In the genomic region with DNA sequence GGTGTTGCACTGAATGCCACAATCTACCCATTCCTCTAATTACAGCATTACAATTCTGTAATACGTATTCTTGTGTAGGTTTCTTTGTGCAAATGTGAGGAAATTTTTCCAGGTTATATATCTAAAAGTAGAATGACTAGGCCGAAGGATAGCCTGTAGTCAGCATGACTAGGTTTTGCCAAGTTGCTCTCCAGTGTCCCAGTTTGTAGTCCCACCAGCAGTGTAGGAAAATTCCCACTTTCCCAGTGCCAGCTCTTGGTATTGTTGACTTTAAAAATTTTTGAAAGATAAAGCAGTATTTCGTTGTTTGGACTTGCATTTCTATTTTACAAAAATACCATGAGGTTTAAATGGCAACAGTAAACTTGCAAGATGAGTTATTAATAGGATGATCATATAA, we compare ENCODE assay signal across 15 cellular contexts. TPM values are rescaled to one million over a fixed set of nuclear protein-coding genes. Genes with fewer than 3 reads are reported as not detected.
DNase-seq lines count a peak whose midpoint lies in the region; ATAC-seq and TF ChIP-seq lines count a peak whose summit lies in the region.
"Had no signal": no experiment of that assay in that cellular context is flagged by ENCODE, and none has a peak within 500 bp of the region (broad histone marks: within the 10 kb centered on the region; RNA-seq: fewer than 3 reads in every experiment).

No MANE protein-coding gene starts in this region.

- CTCF ChIA-PET in activated CD4-positive, alpha-beta memory T cell treated with anti-CD3 and anti-CD28 coated beads, Interleukin-2, amount 10 ng/mL, durations not matched to agents 7 days and 5 days (lab: Charles Lee) = interaction anchor here (0.9 kb wide), 2 partner anchors 10 to 11 kb away, joined by 3 to 4 read pairs; no protein-coding TSS in a partner anchor

- H2BK15ac ChIP-seq in mesenchymal stem cell (ENCODE audit: low read depth, poor library complexity, severe bottlenecking) = no peak overlapping the region

- H2AFZ ChIP-seq in mesenchymal stem cell (ENCODE audit: low read depth, low read length) = no peak overlapping the region

- no peak overlapping the region for H2AK5ac ChIP-seq in mesenchymal stem cell (ENCODE audit: low read length, severe bottlenecking)

- no peak overlapping the region for H2BK12ac ChIP-seq in mesenchymal stem cell (ENCODE audit: low read length in 2 of 2)

- H3K27ac ChIP-seq in BLaER1 (no peak overlapping the region), mesenchymal stem cell (ENCODE audit: low read length, poor library complexity, severe bottlenecking) (no peak overlapping the region), transverse colon (no peak overlapping the region)
- peak overlapping the region; percentile 47 for H3K27ac ChIP-seq in CD4-positive, CD25-positive, alpha-beta regulatory T cell (ENCODE audit: insufficient read depth, low read length, poor library complexity, severe bottlenecking)
- H3K27ac ChIP-seq: colonic mucosa, testis had no signal

- peak overlapping the region; percentile 80 to 97 (median 89) for H3K27ac Mint-ChIP-seq in CD4-positive, CD25-positive, alpha-beta regulatory T cell
- peak overlapping the region; percentile 66 for H3K27ac Mint-ChIP-seq in activated CD4-positive, alpha-beta memory T cell treated with anti-CD3 and anti-CD28 coated beads, Interleukin-2, amount 10 ng/mL, durations not matched to agents 7 days and 5 days

- H2BK120ac ChIP-seq in mesenchymal stem cell (ENCODE audit: low read depth, low read length) = no peak overlapping the region

- H3K27me3 Mint-ChIP-seq in CD4-positive, CD25-positive, alpha-beta regulatory T cell = peaks cover 8% of the 10 kb centered on the region
- H3K27me3 Mint-ChIP-seq in activated CD4-positive, alpha-beta memory T cell treated with anti-CD3 and anti-CD28 coated beads, Interleukin-2, amount 10 ng/mL, durations not matched to agents 7 days and 5 days = no peaks in the 10 kb centered on the region

- H3K18ac ChIP-seq in mesenchymal stem cell (ENCODE audit: low read depth in 1 of 2, low read length in 2 of 2) = no peak overlapping the region

- H3K4ac ChIP-seq in mesenchymal stem cell (ENCODE audit: low read depth in 1 of 2, low read length in 2 of 2) = no peak overlapping the region

- H3K4me2 ChIP-seq in BLaER1 (peak overlapping the region; percentile 20), mesenchymal stem cell (ENCODE audit: low read length, poor library complexity, severe bottlenecking) (no peak overlapping the region)

- no peak for TF ChIP-seq CTCF in transverse colon (IDR thresholded peaks at IDR 0.05)

- H3K79me1 ChIP-seq in mesenchymal stem cell (replicated peaks; ENCODE audit: low read length, poor library complexity, severe bottlenecking) = peaks cover 10% of the 10 kb centered on the region

- H4K8ac ChIP-seq in mesenchymal stem cell (ENCODE audit: low read length) = no peak overlapping the region

- in situ Hi-C loops in transverse colon (cut with MboI; ENCODE audit: low pct_ligation_motif_present in 1 of 4, low pct_unique_long_range_greater_than_20kb in 1 of 4, low sequenced_read_pairs in 3 of 4) = no loop called here

- TF ChIP-seq POLR2A in transverse colon (IDR thresholded peaks at IDR 0.05) = no peak

- no peak for ATAC-seq in CD4-positive, CD25-positive, alpha-beta regulatory T cell (ENCODE audit: low read depth in 2 of 2)
- no peak for ATAC-seq in HG03571 (IDR thresholded peaks at IDR 0.05; ENCODE audit: unreplicated experiment)
- ATAC-seq: right cardiac atrium had no signal

- H3K9me3 Mint-ChIP-seq in CD4-positive, CD25-positive, alpha-beta regulatory T cell = no peaks in the 10 kb centered on the region
- no peaks in the 10 kb centered on the region for H3K9me3 Mint-ChIP-seq in activated CD4-positive, alpha-beta memory T cell treated with anti-CD3 and anti-CD28 coated beads, Interleukin-2, amount 10 ng/mL, durations not matched to agents 7 days and 5 days

- no peak for TF ChIP-seq EP300 in transverse colon (IDR thresholded peaks at IDR 0.05; ENCODE audit: low read depth)

- no peak overlapping the region for H3K23ac ChIP-seq in mesenchymal stem cell (ENCODE audit: low read length in 2 of 2)

- no peak overlapping the region for H2BK5ac ChIP-seq in mesenchymal stem cell (ENCODE audit: low read depth, low read length, poor library complexity, severe bottlenecking)

- peaks cover 50% of the 10 kb centered on the region for H4K20me1 ChIP-seq in BLaER1

- H3K4me1 Mint-ChIP-seq in CD4-positive, CD25-positive, alpha-beta regulatory T cell = peaks cover 30 to 80% (median 58%) of the 10 kb centered on the region in 4 donors
- peaks cover 64% of the 10 kb centered on the region for H3K4me1 Mint-ChIP-seq in activated CD4-positive, alpha-beta memory T cell treated with anti-CD3 and anti-CD28 coated beads, Interleukin-2, amount 10 ng/mL, durations not matched to agents 7 days and 5 days

- DNase-seq in CD4-positive, CD25-positive, alpha-beta regulatory T cell = no peak
- no peak for DNase-seq in activated CD4-positive, alpha-beta memory T cell treated with anti-CD3 and anti-CD28 coated beads, Interleukin-2, amount 10 ng/mL, durations not matched to agents 7 days and 5 days
- no peak for DNase-seq in mesenchymal stem cell
- DNase-seq in transverse colon = no peak
- no peak for DNase-seq in HuH-7.5 (ENCODE audit: low spot score)
- DNase-seq: activated gamma-delta T cell treated with Interleukin-2 at 50 U/mL for 16 hours, colonic mucosa, head of caudate nucleus, KBM-7, NCI-H1048, NCI-H2029, right cardiac atrium, testis had no signal

- H3K14ac ChIP-seq in mesenchymal stem cell (ENCODE audit: low read length in 2 of 2) = no peak overlapping the region

- H3K27me3 ChIP-seq in BLaER1 (no peaks in the 10 kb centered on the region), mesenchymal stem cell (ENCODE audit: control insufficient read depth in 1 of 2, insufficient read depth in 1 of 2, low read length in 2 of 2) (no peaks in the 10 kb centered on the region), transverse colon (no peaks in the 10 kb centered on the region)
- H3K27me3 ChIP-seq in CD4-positive, CD25-positive, alpha-beta regulatory T cell (ENCODE audit: control insufficient read depth, insufficient read depth, low read length) = no peaks in the 10 kb centered on the region
- H3K27me3 ChIP-seq: colonic mucosa, testis had no signal

- H3K4me1 ChIP-seq in BLaER1 (peaks cover 60% of the 10 kb centered on the region), mesenchymal stem cell (ENCODE audit: control insufficient read depth, insufficient read depth, low read depth, low read length) (peaks cover 6% of the 10 kb centered on the region), transverse colon (peaks cover 13 to 35% (median 17%) of the 10 kb centered on the region in 4 donors)
- H3K4me1 ChIP-seq in CD4-positive, CD25-positive, alpha-beta regulatory T cell (ENCODE audit: control insufficient read depth, insufficient read depth, low read length, poor library complexity, severe bottlenecking) = peaks cover 64% of the 10 kb centered on the region

- 97% methylated on average over 2 of the region's 3 CpGs for WGBS in mesenchymal stem cell
- 91% methylated on average over 3 of the region's 3 CpGs for WGBS in transverse colon (ENCODE audit: low coverage in 1 of 2), 2 donors

- H4K91ac ChIP-seq in mesenchymal stem cell (ENCODE audit: low read length) = no peak overlapping the region

- H3K36me3 Mint-ChIP-seq in CD4-positive, CD25-positive, alpha-beta regulatory T cell = peaks cover 37% of the 10 kb centered on the region
- H3K36me3 Mint-ChIP-seq in activated CD4-positive, alpha-beta memory T cell treated with anti-CD3 and anti-CD28 coated beads, Interleukin-2, amount 10 ng/mL, durations not matched to agents 7 days and 5 days (ENCODE audit: low read depth) = peaks cover 67% of the 10 kb centered on the region

- no peaks in the 10 kb centered on the region for H3K9me3 ChIP-seq in BLaER1
- H3K9me3 ChIP-seq in CD4-positive, CD25-positive, alpha-beta regulatory T cell (ENCODE audit: control insufficient read depth in 2 of 2, low read length in 2 of 2) = no peaks in the 10 kb centered on the region
- no peaks in the 10 kb centered on the region for H3K9me3 ChIP-seq in mesenchymal stem cell (ENCODE audit: control insufficient read depth, low read length)
- no peaks in the 10 kb centered on the region for H3K9me3 ChIP-seq in transverse colon
- H3K9me3 ChIP-seq: colonic mucosa, testis had no signal

- H3K4me3 ChIP-seq in BLaER1 (no peak overlapping the region), mesenchymal stem cell (ENCODE audit: insufficient read depth in 1 of 2, low read depth in 1 of 2, low read length in 2 of 2) (no peak overlapping the region), transverse colon (no peak overlapping the region)
- peak overlapping the region; percentile 68 for H3K4me3 ChIP-seq in CD4-positive, CD25-positive, alpha-beta regulatory T cell (ENCODE audit: low read depth, low read length)
- H3K4me3 ChIP-seq: colonic mucosa, testis had no signal

- POLR2A ChIA-PET in activated CD4-positive, alpha-beta memory T cell treated with anti-CD3 and anti-CD28 coated beads, Interleukin-2, amount 10 ng/mL, durations not matched to agents 7 days and 5 days (lab: Charles Lee) = interaction anchor here (2.2 kb wide), 1 partner anchor 15 kb away, joined by 7 read pairs; no protein-coding TSS in a partner anchor

- peaks cover 67% of the 10 kb centered on the region for H3K36me3 ChIP-seq in BLaER1
- H3K36me3 ChIP-seq in CD4-positive, CD25-positive, alpha-beta regulatory T cell (ENCODE audit: control insufficient read depth, insufficient read depth, low read length) = peaks cover 57% of the 10 kb centered on the region
- peaks cover 25 to 58% of the 10 kb centered on the region in 2 experiments for H3K36me3 ChIP-seq in mesenchymal stem cell (ENCODE audit: control insufficient read depth in 1 of 2, insufficient read depth in 2 of 2, low read depth in 1 of 2, low read length in 2 of 2)
- peaks cover 0 to 33% (median 13%) of the 10 kb centered on the region in 4 donors for H3K36me3 ChIP-seq in transverse colon
- H3K36me3 ChIP-seq: colonic mucosa had no signal

- H3K4me3 Mint-ChIP-seq in CD4-positive, CD25-positive, alpha-beta regulatory T cell = peak overlapping the region; percentile 91 to 99 (median 96)
- no peak overlapping the region for H3K4me3 Mint-ChIP-seq in activated CD4-positive, alpha-beta memory T cell treated with anti-CD3 and anti-CD28 coated beads, Interleukin-2, amount 10 ng/mL, durations not matched to agents 7 days and 5 days

- H3K9ac ChIP-seq in BLaER1 = no peak overlapping the region
- peak overlapping the region; percentile 42 for H3K9ac ChIP-seq in mesenchymal stem cell (ENCODE audit: low read length)

- intact Hi-C loops in transverse colon (cut with DNase I; ENCODE audit: low total_unique reads) = no loop called here

RNA-seq across cellular contexts. Expression of a gene that starts 3.0 kb away (rescaled TPM):
- 150 TPM for total RNA-seq in CD4-positive, CD25-positive, alpha-beta regulatory T cell
- 100 to 1,000 TPM; 453 to 527 (median 478) TPM for polyA plus RNA-seq in CD4-positive, CD25-positive, alpha-beta regulatory T cell
- total RNA-seq in activated CD4-positive, alpha-beta memory T cell treated with anti-CD3 and anti-CD28 coated beads, Interleukin-2, amount 10 ng/mL, durations not matched to agents 7 days and 5 days = 100 to 1,000 TPM; 261 to 275 TPM
- polyA plus RNA-seq in mesenchymal stem cell (2013, experiment 1 of 2) = 232 TPM
- 236 TPM for polyA plus RNA-seq in mesenchymal stem cell (2013, experiment 2 of 2)
- total RNA-seq in transverse colon = 100 to 1,000 TPM in 1 of 4 donors, 10 to 100 TPM in 3; 40.4 to 103 (median 82.8) TPM

RNA-seq across cellular contexts. Expression of a gene that starts 23.8 kb away (rescaled TPM):
- total RNA-seq in CD4-positive, CD25-positive, alpha-beta regulatory T cell = 30.9 TPM
- 10 to 100 TPM; 10.3 to 35.6 (median 23.0) TPM for polyA plus RNA-seq in CD4-positive, CD25-positive, alpha-beta regulatory T cell
- 1 to 10 TPM; 8.0 TPM for total RNA-seq in activated CD4-positive, alpha-beta memory T cell treated with anti-CD3 and anti-CD28 coated beads, Interleukin-2, amount 10 ng/mL, durations not matched to agents 7 days and 5 days
- polyA plus RNA-seq in mesenchymal stem cell (2013, experiment 1 of 2) = 0.08 TPM
- polyA plus RNA-seq in mesenchymal stem cell (2013, experiment 2 of 2) = 0.14 TPM
- total RNA-seq in transverse colon = under 1 TPM in 1 of 4 donors, not detected in 3; 0.48 TPM
- total RNA-seq: right cardiac atrium had no signal

Comparison
In these comparisons a context has a peak if more than half of its experiments do, and no peak if none do; other contexts are left out.
1. RNA of a gene that starts 23.8 kb away (total RNA-seq): 30.9 TPM in CD4-positive, CD25-positive, alpha-beta regulatory T cell (single experiment) and 8.0 TPM in activated CD4-positive, alpha-beta memory T cell treated with anti-CD3 and anti-CD28 coated beads, Interleukin-2, amount 10 ng/mL, durations not matched to agents 7 days and 5 days; 0.48 TPM in transverse colon; every median in the first group is over 4 times any median in the second.